Comparison of ENCODE assay signal across 9 cellular contexts in genomic region chr12:48542300-48542928, GRCh38. TPM values are rescaled to one million over a fixed set of nuclear protein-coding genes. Genes with fewer than 3 reads are reported as not detected.
DNase-seq lines count a peak whose midpoint lies in the region; ATAC-seq and TF ChIP-seq lines count a peak whose summit lies in the region.
"Had no signal": no experiment of that assay in that cellular context is flagged by ENCODE, and none has a peak within 500 bp of the region (broad histone marks: within the 10 kb centered on the region; RNA-seq: fewer than 3 reads in every experiment).

No MANE protein-coding gene starts in this region.

- no peaks in the 10 kb centered on the region for H3K79me2 ChIP-seq in DND-41 (ENCODE audit: insufficient read depth, low read length)

- no peak overlapping the region for H3K4me2 ChIP-seq in DND-41 (ENCODE audit: insufficient read depth, low read length)

- H3K9me3 ChIP-seq in DND-41 (ENCODE audit: insufficient read depth, low read length, severe bottlenecking), result no peaks in the 10 kb centered on the region
- no peaks in the 10 kb centered on the region for H3K9me3 ChIP-seq in gastroesophageal sphincter

- H3K27ac ChIP-seq in DND-41 (ENCODE audit: low read length), result no peak overlapping the region
- no peak overlapping the region for H3K27ac ChIP-seq in gastroesophageal sphincter
- H3K27ac ChIP-seq: skin epidermis had no signal

- H3K4me3 Mint-ChIP-seq in naive thymus-derived CD8-positive, alpha-beta T cell, result no peak overlapping the region

- H3K27ac Mint-ChIP-seq in naive thymus-derived CD8-positive, alpha-beta T cell, result no peak overlapping the region

- TF ChIP-seq POLR2A in gastroesophageal sphincter (IDR thresholded peaks at IDR 0.05), result no peak

- H3K9ac ChIP-seq in DND-41 (ENCODE audit: low read depth, low read length), result no peak overlapping the region

- peak; percentile 34 for TF ChIP-seq CTCF in DND-41 (IDR thresholded peaks at IDR 0.05; ENCODE audit: borderline replicate concordance, extremely low read depth, low read length, poor library complexity, severe bottlenecking)
- TF ChIP-seq CTCF in choroid plexus epithelial cell (conservative IDR thresholded peaks at IDR 0.05; ENCODE audit: low read depth, low read length), result peak; percentile 79
- peak in 2 of 4 experiments; percentile 24 to 58 for TF ChIP-seq CTCF in gastroesophageal sphincter (IDR thresholded peaks at IDR 0.05)

- peaks cover 0 to under 1% (median 0%) of the 10 kb centered on the region in 9 donors for H3K9me3 Mint-ChIP-seq in naive thymus-derived CD8-positive, alpha-beta T cell

- TF ChIP-seq EP300 in gastroesophageal sphincter (IDR thresholded peaks at IDR 0.05), result no peak

- POLR2A ChIA-PET in naive thymus-derived CD8-positive, alpha-beta T cell (lab: Charles Lee), result interaction anchor here (0.7 kb wide), 1 partner anchor 80 kb away, joined by 3 read pairs; no protein-coding TSS in a partner anchor

- WGBS in gastroesophageal sphincter (ENCODE audit: low coverage in 1 of 2), 2 donors, result 34 to 52% methylated on average over 6 to 8 of the region's 8 CpGs

- H2AFZ ChIP-seq in DND-41 (ENCODE audit: low read depth, low read length), result no peak overlapping the region

- H3K36me3 Mint-ChIP-seq in naive thymus-derived CD8-positive, alpha-beta T cell, result no peaks in the 10 kb centered on the region

- H3K36me3 ChIP-seq in DND-41 (ENCODE audit: insufficient read depth, low read length) (no peaks in the 10 kb centered on the region), gastroesophageal sphincter (no peaks in the 10 kb centered on the region)

- peaks cover 0 to 5% (median 1%) of the 10 kb centered on the region in 4 donors for H3K4me1 Mint-ChIP-seq in naive thymus-derived CD8-positive, alpha-beta T cell

- DNase-seq in DND-41 (no peak), HT1080 (ENCODE audit: low read depth) (peak; percentile 34), SW480 (ENCODE audit: low spot score) (peak; percentile 53), choroid plexus epithelial cell (ENCODE audit: low read depth) (peak; percentile 38)
- DNase-seq in naive thymus-derived CD8-positive, alpha-beta T cell, result peak in 9 of 10 donors; percentile 6 to 67 (median 45)

- H3K27me3 ChIP-seq in DND-41 (ENCODE audit: insufficient read depth, low read length, poor library complexity), result peaks cover 12% of the 10 kb centered on the region
- H3K27me3 ChIP-seq in gastroesophageal sphincter, result peaks cover 4% of the 10 kb centered on the region

- H4K20me1 ChIP-seq in DND-41 (ENCODE audit: insufficient read depth, low read length), result no peaks in the 10 kb centered on the region

- H3K27me3 Mint-ChIP-seq in naive thymus-derived CD8-positive, alpha-beta T cell, result peaks cover 0 to 12% (median 0%) of the 10 kb centered on the region in 5 donors

- H3K4me1 ChIP-seq in DND-41 (ENCODE audit: insufficient read depth, low read length) (no peaks in the 10 kb centered on the region), gastroesophageal sphincter (no peaks in the 10 kb centered on the region)

- H3K4me3 ChIP-seq in DND-41 (ENCODE audit: low read depth in 1 of 2, low read length in 2 of 2) (no peak overlapping the region), choroid plexus epithelial cell (ENCODE audit: low read depth, low read length) (no peak overlapping the region), gastroesophageal sphincter (no peak overlapping the region)
- H3K4me3 ChIP-seq: skin epidermis had no signal

- ATAC-seq in DND-41 (ENCODE audit: insufficient read depth, low read depth) (no peak), HG03342 (IDR thresholded peaks at IDR 0.05; ENCODE audit: unreplicated experiment) (no peak), gastroesophageal sphincter (no peak), GM18907 (IDR thresholded peaks at IDR 0.05; ENCODE audit: unreplicated experiment) (no peak)
- ATAC-seq in naive thymus-derived CD8-positive, alpha-beta T cell, result peak; percentile 43 to 50

RNA-seq across cellular contexts. Expression of gene OR8S1, which starts 17.0 kb away (rescaled TPM):
- not detected in 2 replicates for total RNA-seq in HT1080 (2014; rRNA removed; shearing (Covaris generic))
- not detected in 2 replicates for polyA plus RNA-seq in HT1080 (2015; cell fraction: cytosol; rRNA removed)
- not detected in 2 replicates for polyA plus RNA-seq in HT1080 (2015; cell fraction: nucleus; rRNA removed)
- total RNA-seq in naive thymus-derived CD8-positive, alpha-beta T cell, result not detected
- not detected for polyA plus RNA-seq in naive thymus-derived CD8-positive, alpha-beta T cell
- total RNA-seq in gastroesophageal sphincter, result not detected

RNA-seq across cellular contexts. Expression of gene LALBA, which starts 27.4 kb away (rescaled TPM):
- total RNA-seq in HT1080 (2014; rRNA removed; shearing (Covaris generic)), result 0.13 TPM in 1 of 2 replicates, not detected in the other
- polyA plus RNA-seq in HT1080 (2015; cell fraction: cytosol; rRNA removed), result not detected in 2 replicates
- polyA plus RNA-seq in HT1080 (2015; cell fraction: nucleus; rRNA removed), result not detected in 2 replicates
- not detected for total RNA-seq in naive thymus-derived CD8-positive, alpha-beta T cell
- not detected for polyA plus RNA-seq in naive thymus-derived CD8-positive, alpha-beta T cell
- total RNA-seq in gastroesophageal sphincter, result not detected

Comparison
In these comparisons a context has a peak if more than half of its experiments do, and no peak if none do; other contexts are left out.
1. ATAC-seq: peak in naive thymus-derived CD8-positive, alpha-beta T cell (2 of 2); none in DND-41 (single experiment), HG03342 (single experiment), gastroesophageal sphincter (single experiment) and GM18907 (single experiment).